Comparison of ENCODE assay signal across 23 cellular contexts in genomic region chr5:84859056-84859455, GRCh38.
"Had no signal": no experiment of that assay in that cellular context is flagged by ENCODE, and none has a peak within 500 bp of the region (broad histone marks: within the 10 kb centered on the region; RNA-seq: fewer than 3 reads in every experiment).

No MANE protein-coding gene starts in this region.

- H3K36me3 ChIP-seq: SJSA1 had no signal

- DNase-seq: KBM-7, MV-4-11, NCI-H1048, NCI-H1105, NCI-H1417, NCI-H1436 treated with DMSO at 0.1 percent for 48 hours, NCI-H1694, NCI-H1930, NCI-H2081, NCI-H2107, NCI-H2227 treated with DMSO at 0.1 percent for 48 hours, NCI-H524, NCI-H526 treated with DMSO at 0.1 percent for 48 hours, NCI-H748 treated with DMSO at 0.1 percent for 48 hours, Right ventricle myocardium superior, RPMI8226, SIG-M5, SK-N-SH, SW 1271, T-helper 1 cell had no signal

- H3K27ac ChIP-seq: HL-60, SJSA1 had no signal

- FAIRE-seq: RCC 7860 had no signal

- H3K9me3 ChIP-seq: SJSA1, SK-N-SH had no signal

- H3K4me2 ChIP-seq: SK-N-SH had no signal

- H3K4me3 ChIP-seq: SJSA1 had no signal

- H3K9ac ChIP-seq: SK-N-SH had no signal

- H3K27me3 ChIP-seq: SJSA1 had no signal

- H3K4me1 ChIP-seq: SJSA1 had no signal
